8 cellular contexts compared by ENCODE assay signal in genomic region chr3:47802734-47803477, GRCh38. TPM values are rescaled to one million over a fixed set of nuclear protein-coding genes. Genes with fewer than 3 reads are reported as not detected.
DNase-seq lines count a peak whose midpoint lies in the region; ATAC-seq and TF ChIP-seq lines count a peak whose summit lies in the region.

DHX30 (plus strand) TSS chr3:47803138; CDS start chr3:47810684, 7,546 bp downstream.

- H3K36me3 Mint-ChIP-seq in HFFc6 (ENCODE audit: low read depth): no peaks in the 10 kb centered on the region; the same call in 1 of the 2 replicates

- H3K27ac ChIP-seq in angular gyrus (ENCODE audit: low read depth, low read length) (peak within 1 kb of the TSS; percentile 97), psoas muscle (peak within 1 kb of the TSS; percentile 98), urinary bladder (ENCODE audit: low read depth) (peak within 1 kb of the TSS; percentile 91)

- intact Hi-C loops in T-helper 2 cell treated with Interferon-gamma antibody and Interleukin-4, amounts not matched to agents 100 ng/mL and 5 ng/mL, for 36 hours (cut with micrococcal nuclease): loop anchor here (1.0 to 5.0 kb wide), 3 partner anchors 14 to 291 kb away; partner anchors contain the start of gene ELP6
- intact Hi-C loops in left ventricle myocardium superior (cut with micrococcal nuclease): no loop called here
- intact Hi-C loops in psoas muscle (cut with DNase I): no loop called here

- no peaks in the 10 kb centered on the region for H3K27me3 ChIP-seq in psoas muscle (ENCODE audit: insufficient read depth in 3 of 3, low read length in 2 of 3)

- no peaks in the 10 kb centered on the region for H3K9me3 ChIP-seq in psoas muscle

- peaks cover 3% of the 10 kb centered on the region; the same call in 1 of the 2 replicates for H3K27me3 Mint-ChIP-seq in HFFc6 (ENCODE audit: insufficient read depth)

- TF ChIP-seq CTCF in GM12875 (IDR thresholded peaks at IDR 0.05; ENCODE audit: borderline replicate concordance, insufficient read depth, low read depth, low read length) (no peak), HFFc6 (IDR thresholded peaks at IDR 0.05) (no peak), psoas muscle (IDR thresholded peaks at IDR 0.05) (no peak)

- H3K36me3 ChIP-seq in psoas muscle (ENCODE audit: insufficient read depth in 1 of 2, low read depth in 1 of 2): peaks cover 0 to 28% of the 10 kb centered on the region in 2 donors
- H3K36me3 ChIP-seq in urinary bladder (ENCODE audit: insufficient read depth): no peaks in the 10 kb centered on the region

- H3K4me1 ChIP-seq in psoas muscle (peaks cover 14% of the 10 kb centered on the region), urinary bladder (ENCODE audit: insufficient read depth) (no peaks in the 10 kb centered on the region)

- ATAC-seq in left ventricle myocardium superior (peak; percentile 93), psoas muscle (peak; percentile 91 to 93 (median 92))

- H3K4me1 Mint-ChIP-seq in HFFc6 (ENCODE audit: low read depth): peaks cover 24% of the 10 kb centered on the region

- no peaks in the 10 kb centered on the region for H3K9me3 Mint-ChIP-seq in HFFc6

- H3K4me3 Mint-ChIP-seq in HFFc6: peak within 1 kb of the TSS; percentile 99

- peak; percentile 74 for DNase-seq in HFFc6
- DNase-seq in NAMALWA (ENCODE audit: low spot score): peak; percentile 71
- peak; percentile 94 for DNase-seq in left ventricle myocardium superior
- peak; percentile 91 to 94 for DNase-seq in psoas muscle

- peak within 1 kb of the TSS; percentile 97 for H3K27ac Mint-ChIP-seq in HFFc6

- WGBS in psoas muscle, 3 donors: 1% methylated on average over 62 to 90 of the region's 90 CpGs
- WGBS in urinary bladder: under 1% methylated on average over 90 of the region's 90 CpGs

- H3K4me3 ChIP-seq in GM12875 (ENCODE audit: low read depth, low read length) (peak within 1 kb of the TSS; percentile 99), psoas muscle (peak within 1 kb of the TSS; percentile 80), urinary bladder (ENCODE audit: low read depth, low read length) (peak within 1 kb of the TSS; percentile 94)

RNA-seq across cellular contexts. Expression of gene DHX30, which starts in this region (rescaled TPM):
- total RNA-seq in HFFc6 (2021; fragmentation: NEBNext Ultra II Directional; extraction: Animal tissue kit (Norgen Biotek cat#: 25700)): 10 to 100 TPM; 54.1 to 64.0 (median 58.4) TPM
- 89.9 and 90.5 TPM in 2 replicates for total RNA-seq in T-helper 2 cell treated with Interferon-gamma antibody and Interleukin-4, amounts not matched to agents 100 ng/mL and 5 ng/mL, for 36 hours
- total RNA-seq in left ventricle myocardium superior (49.0 TPM), psoas muscle (10 to 100 TPM; 43.3 to 62.3 (median 52.3) TPM), urinary bladder (41.8 TPM)
- polyA plus RNA-seq in psoas muscle (10 to 100 TPM; 40.6 to 57.2 (median 48.8) TPM), urinary bladder (52.0 TPM)

Comparison
In these comparisons a context has a peak if more than half of its experiments do, and no peak if none do; other contexts are left out.
1. Peak in every context shown above with its lines: DNase-seq, ATAC-seq, H3K4me3 ChIP-seq and H3K27ac ChIP-seq.